ENCODE assay signal across 8 cellular contexts in the genomic region with DNA sequence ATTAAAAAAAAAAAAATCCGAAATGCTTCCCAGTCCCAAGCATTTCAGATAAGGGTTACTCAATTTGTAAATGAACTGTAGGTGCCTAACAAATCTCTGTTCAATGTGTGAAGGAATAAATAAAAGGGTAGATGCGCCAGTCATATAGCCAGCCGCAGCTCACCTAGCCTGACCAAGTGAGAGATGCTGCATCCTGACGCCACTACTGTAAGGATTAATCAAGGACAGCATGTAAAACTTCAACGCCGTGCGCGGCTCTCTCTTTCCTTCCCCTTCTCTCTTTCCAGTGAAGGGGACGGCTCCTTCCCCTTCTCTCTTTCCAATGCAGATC. TPM values are rescaled to one million over a fixed set of nuclear protein-coding genes. Genes with fewer than 3 reads are reported as not detected.
DNase-seq lines count a peak whose midpoint lies in the region; ATAC-seq and TF ChIP-seq lines count a peak whose summit lies in the region.

No MANE protein-coding gene starts in this region.

- TF ChIP-seq CTCF in HFF-Myc (IDR thresholded peaks at IDR 0.05; ENCODE audit: low read depth, low read length, missing control alignments) (no peak), WI38 (IDR thresholded peaks at IDR 0.05; ENCODE audit: low read depth, low read length) (no peak), GM20000 (IDR thresholded peaks at IDR 0.05; ENCODE audit: extremely low read depth, missing control alignments) (no peak)

- no peaks in the 10 kb centered on the region for H3K9me3 Mint-ChIP-seq in CD4-positive, CD25-positive, alpha-beta regulatory T cell

- H3K9me3 ChIP-seq in CD4-positive, CD25-positive, alpha-beta regulatory T cell (ENCODE audit: control insufficient read depth in 2 of 2, low read length in 2 of 2) = no peaks in the 10 kb centered on the region
- H3K9me3 ChIP-seq in skeletal muscle tissue (ENCODE audit: control insufficient read depth in 3 of 3, low read length in 3 of 3) = no peaks in the 10 kb centered on the region

- peaks cover 16% of the 10 kb centered on the region for H3K27me3 Mint-ChIP-seq in CD4-positive, CD25-positive, alpha-beta regulatory T cell

- peak overlapping the region; percentile 72 to 80 (median 78) for H3K9ac ChIP-seq in skeletal muscle tissue (ENCODE audit: low read depth in 1 of 3, low read length in 3 of 3)

- H3K36me3 ChIP-seq in CD4-positive, CD25-positive, alpha-beta regulatory T cell (ENCODE audit: control insufficient read depth, insufficient read depth, low read length) = peaks cover 17% of the 10 kb centered on the region
- H3K36me3 ChIP-seq in skeletal muscle tissue (ENCODE audit: control insufficient read depth in 3 of 3, insufficient read depth in 3 of 3, low read length in 3 of 3) = peaks cover 0 to 10% (median 7%) of the 10 kb centered on the region in 3 donors

- DNase-seq in CD4-positive, CD25-positive, alpha-beta regulatory T cell = no peak
- DNase-seq in HFF-Myc (ENCODE audit: extremely low read depth, low read depth) (no peak), left cardiac atrium (no peak), GM20000 (ENCODE audit: low spot score) (no peak), NCI-H1694 treated with DMSO at 0.1 percent for 48 hours (lab: John Stamatoyannopoulos, UW) (no peak), putamen (ENCODE audit: low spot score) (no peak)

- peak overlapping the region; percentile 84 for H3K4me3 ChIP-seq in CD4-positive, CD25-positive, alpha-beta regulatory T cell (ENCODE audit: low read depth, low read length)
- H3K4me3 ChIP-seq in HFF-Myc (replicated peaks; ENCODE audit: low read depth, low read length) (peak overlapping the region; percentile 53), WI38 (ENCODE audit: low read depth, low read length) (peak overlapping the region; percentile 83), skeletal muscle tissue (ENCODE audit: low read length in 3 of 3) (peak overlapping the region; percentile 73 to 93 (median 93))

- H3K27ac ChIP-seq in CD4-positive, CD25-positive, alpha-beta regulatory T cell (ENCODE audit: insufficient read depth, low read length, poor library complexity, severe bottlenecking) = peak overlapping the region; percentile 68
- H3K27ac ChIP-seq in skeletal muscle tissue (ENCODE audit: low read depth, low read length) = peak overlapping the region; percentile 60

- intact Hi-C loops in left cardiac atrium (cut with DNase I) = no loop called here

- peak; percentile 6 to 7 for ATAC-seq in CD4-positive, CD25-positive, alpha-beta regulatory T cell (ENCODE audit: low read depth in 2 of 2)
- ATAC-seq in left cardiac atrium = peak; percentile 7 to 32

- peaks cover 22% of the 10 kb centered on the region for H3K4me1 ChIP-seq in CD4-positive, CD25-positive, alpha-beta regulatory T cell (ENCODE audit: control insufficient read depth, insufficient read depth, low read length, poor library complexity, severe bottlenecking)
- peaks cover 11 to 15% (median 11%) of the 10 kb centered on the region in 3 donors for H3K4me1 ChIP-seq in skeletal muscle tissue (ENCODE audit: control insufficient read depth in 3 of 3, insufficient read depth in 3 of 3, low read length in 3 of 3)

- H3K27ac Mint-ChIP-seq in CD4-positive, CD25-positive, alpha-beta regulatory T cell = peak overlapping the region; percentile 50 to 96 (median 94)

- H3K4me1 Mint-ChIP-seq in CD4-positive, CD25-positive, alpha-beta regulatory T cell = peaks cover 18 to 41% (median 31%) of the 10 kb centered on the region in 4 donors

- peaks cover 11% of the 10 kb centered on the region for H3K36me3 Mint-ChIP-seq in CD4-positive, CD25-positive, alpha-beta regulatory T cell

- peaks cover under 1% of the 10 kb centered on the region for H3K27me3 ChIP-seq in CD4-positive, CD25-positive, alpha-beta regulatory T cell (ENCODE audit: control insufficient read depth, insufficient read depth, low read length)
- no peaks in the 10 kb centered on the region for H3K27me3 ChIP-seq in skeletal muscle tissue (ENCODE audit: control insufficient read depth in 3 of 3, insufficient read depth in 3 of 3, low read length in 3 of 3)

- peak overlapping the region; percentile 96 to 98 (median 96) for H3K4me3 Mint-ChIP-seq in CD4-positive, CD25-positive, alpha-beta regulatory T cell

RNA-seq across cellular contexts. Expression of a gene that starts 0.4 kb away (rescaled TPM):
- 44.2 TPM for total RNA-seq in CD4-positive, CD25-positive, alpha-beta regulatory T cell
- polyA plus RNA-seq in CD4-positive, CD25-positive, alpha-beta regulatory T cell = 100 to 1,000 TPM; 173 to 219 (median 201) TPM
- total RNA-seq in left cardiac atrium (10 to 100 TPM; 51.7 to 64.7 TPM), skeletal muscle tissue (33.4 TPM)

RNA-seq across cellular contexts. Expression of a gene that starts 56.1 kb away (rescaled TPM):
- total RNA-seq in CD4-positive, CD25-positive, alpha-beta regulatory T cell = 322 TPM
- 100 to 1,000 TPM; 608 to 806 (median 709) TPM for polyA plus RNA-seq in CD4-positive, CD25-positive, alpha-beta regulatory T cell
- total RNA-seq in left cardiac atrium (100 to 1,000 TPM; 133 to 179 TPM), skeletal muscle tissue (79.3 TPM)
